27 cellular contexts compared by ENCODE assay signal in the genomic region with DNA sequence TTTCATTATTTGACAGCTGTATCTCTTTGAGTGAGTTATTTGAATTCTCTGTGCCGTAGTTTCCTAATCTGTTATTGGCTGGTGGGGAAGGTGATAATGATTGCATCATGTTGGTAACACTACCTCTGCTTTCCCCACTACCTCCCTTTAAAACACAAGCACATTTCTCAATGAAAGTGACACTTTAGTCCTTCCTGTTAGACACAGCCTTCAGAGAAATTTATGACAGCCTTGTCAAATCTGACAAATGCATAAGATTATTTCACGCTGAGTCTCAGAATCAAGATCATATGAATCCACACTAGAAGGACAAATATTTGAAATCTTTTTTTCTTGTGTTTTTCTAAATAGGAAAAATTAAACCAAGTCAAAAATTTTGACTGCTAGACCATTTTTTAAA.
DNase-seq lines count a peak whose midpoint lies in the region; ATAC-seq, FAIRE-seq and TF ChIP-seq lines count a peak whose summit lies in the region.
"Had no signal": no experiment of that assay in that cellular context is flagged by ENCODE, and none has a peak within 500 bp of the region (broad histone marks: within the 10 kb centered on the region; RNA-seq: fewer than 3 reads in every experiment).

No MANE protein-coding gene starts in this region.

- BruUV-seq in IMR-90 (replicated peaks; lab: Mats Ljungman, UMichigan): no TSS peak

- no peak for FAIRE-seq in H1 (lab: Jason Lieb, UNC)
- FAIRE-seq: A204.1, GM12878, GM12892, GM19239 had no signal

- H2BK5ac ChIP-seq in IMR-90 (ENCODE audit: low read depth, low read length, poor library complexity, severe bottlenecking) (no peak overlapping the region), H1 (ENCODE audit: low read depth, low read length) (no peak overlapping the region)

- H2BK12ac ChIP-seq in H1 (ENCODE audit: low read depth, low read length): no peak overlapping the region

- H4K5ac ChIP-seq in IMR-90 (ENCODE audit: low read depth, low read length) (no peak overlapping the region), H1 (ENCODE audit: insufficient read length, low read depth, low read length) (no peak overlapping the region)

- no peak for TF ChIP-seq CTCF in IMR-90 (conservative IDR thresholded peaks at IDR 0.05; ENCODE audit: low read depth, low read length)
- no peak for TF ChIP-seq CTCF in H1 (IDR thresholded peaks at IDR 0.05; ENCODE audit: control extremely low read depth in 1 of 3, insufficient read depth in 1 of 3, low read depth in 1 of 3, low read length in 3 of 3)
- no peak for TF ChIP-seq CTCF in osteocyte (IDR thresholded peaks at IDR 0.05)

- H3K4me3 ChIP-seq in IMR-90 (ENCODE audit: insufficient read depth, low read depth, low read length) (no peak overlapping the region), H1 (ENCODE audit: extremely low read depth in 1 of 4, insufficient read depth in 2 of 4, low read depth in 3 of 4, low read length in 4 of 4) (no peak overlapping the region)
- H3K4me3 ChIP-seq: BLaER1, GM12878 had no signal

- H3K27ac ChIP-seq in IMR-90 (ENCODE audit: insufficient read depth, low read length): no peak overlapping the region
- H3K27ac ChIP-seq in H1 (ENCODE audit: low read depth, low read length): no peak overlapping the region
- H3K27ac ChIP-seq: BLaER1 had no signal

- H3K23me2 ChIP-seq in H1 (ENCODE audit: low read depth, low read length): no peaks in the 10 kb centered on the region

- no peak overlapping the region for H2AK5ac ChIP-seq in IMR-90 (ENCODE audit: low read depth, low read length)
- no peak overlapping the region for H2AK5ac ChIP-seq in H1 (ENCODE audit: low read depth, low read length)

- DNase-seq in IMR-90: no peak
- DNase-seq in H1 (ENCODE audit: low read depth in 1 of 2, low spot score in 2 of 2): no peak
- DNase-seq in osteocyte (ENCODE audit: extremely low spot score, unreplicated experiment): no peak
- DNase-seq in NCI-H82 treated with DMSO at 0.1 percent for 48 hours (lab: John Stamatoyannopoulos, UW; ENCODE audit: unreplicated experiment): no peak
- DNase-seq: 8988T; ACHN; BE2C; C1 segment of cervical spinal cord; CD4-positive, alpha-beta memory T cell; CD4-positive, CD25-positive, alpha-beta regulatory T cell; CD8-positive, alpha-beta memory T cell; COR-L47; DMS 273 treated with DMSO at 0.1 percent for 48 hours; DMS153; DMS53; DMS79; DND-41; EL; GDM1 had no signal

- H4K20me1 ChIP-seq in IMR-90 (ENCODE audit: insufficient read depth, low read length) (no peaks in the 10 kb centered on the region), H1 (replicated peaks in 1 of 2; ENCODE audit: control insufficient read depth in 1 of 2, insufficient read depth in 2 of 2, low read length in 2 of 2) (no peaks in the 10 kb centered on the region)
- H4K20me1 ChIP-seq: BLaER1 had no signal

- no peak for TF ChIP-seq RAD21 in IMR-90 (IDR thresholded peaks at IDR 0.05; ENCODE audit: low read length)
- no peak for TF ChIP-seq RAD21 in H1 (IDR thresholded peaks at IDR 0.05 in 1 of 2, conservative IDR thresholded peaks at IDR 0.05 in 1 of 2; ENCODE audit: low read depth in 2 of 2, low read length in 2 of 2)

- peak overlapping the region; percentile 69 for H3K27ac Mint-ChIP-seq in osteocyte (ENCODE audit: unreplicated experiment)
- H3K27ac Mint-ChIP-seq: CD14-positive monocyte; CD4-positive, alpha-beta memory T cell; CD4-positive, CD25-positive, alpha-beta regulatory T cell; CD8-positive, alpha-beta memory T cell had no signal

- H3K36me3 ChIP-seq in IMR-90 (ENCODE audit: control insufficient read depth, insufficient read depth, low read length) (no peaks in the 10 kb centered on the region), H1 (ENCODE audit: control insufficient read depth in 2 of 4, insufficient read depth in 4 of 4, low read length in 3 of 4) (no peaks in the 10 kb centered on the region)
- H3K36me3 ChIP-seq: BE2C, BLaER1 had no signal

- H3K79me1 ChIP-seq in IMR-90 (ENCODE audit: low read depth in 1 of 2, low read length in 2 of 2): no peaks in the 10 kb centered on the region
- no peaks in the 10 kb centered on the region for H3K79me1 ChIP-seq in H1 (ENCODE audit: low read depth, low read length)

- peaks cover 3% of the 10 kb centered on the region for H3K9me3 Mint-ChIP-seq in osteocyte (ENCODE audit: unreplicated experiment)

- H4K91ac ChIP-seq in IMR-90 (ENCODE audit: insufficient read depth, low read depth, low read length) (no peak overlapping the region), H1 (replicated peaks; ENCODE audit: insufficient read length, low read length) (no peak overlapping the region)

- dilution Hi-C loops in IMR-90 (cut with HindIII; ENCODE audit: low sequenced_read_pairs, unreplicated experiment): no loop called here

- peaks cover 56% of the 10 kb centered on the region for H3K4me1 Mint-ChIP-seq in osteocyte (ENCODE audit: unreplicated experiment)
- H3K4me1 Mint-ChIP-seq: CD14-positive monocyte; CD4-positive, alpha-beta memory T cell; CD4-positive, CD25-positive, alpha-beta regulatory T cell; CD8-positive, alpha-beta memory T cell had no signal

- H2BK15ac ChIP-seq in IMR-90 (ENCODE audit: low read depth, low read length) (no peak overlapping the region), H1 (ENCODE audit: low read length) (no peak overlapping the region)

- intact Hi-C loops in IMR-90 (cut with micrococcal nuclease): no loop called here

- H3K9me1 ChIP-seq in IMR-90 (ENCODE audit: insufficient read depth, low read length): no peaks in the 10 kb centered on the region

- H3K79me2 ChIP-seq in H1 (ENCODE audit: control insufficient read depth in 1 of 2, insufficient read depth in 2 of 2, low read length in 2 of 2): no peaks in the 10 kb centered on the region

- H2BK20ac ChIP-seq in IMR-90 (ENCODE audit: low read depth, low read length) (no peak overlapping the region), H1 (ENCODE audit: low read length) (no peak overlapping the region)

- CTCF ChIA-PET in IMR-90 (lab: Yijun Ruan, JAX) (no interaction called here), H1 (lab: Charles Lee; ENCODE audit: partially characterized antibody) (no interaction called here)

- in situ Hi-C loops in IMR-90 (cut with MboI; ENCODE audit: low sequenced_read_pairs): no loop called here

- H3K27me3 ChIP-seq in IMR-90 (ENCODE audit: control insufficient read depth, insufficient read depth, low read length) (no peaks in the 10 kb centered on the region), H1 (replicated peaks in 1 of 4; ENCODE audit: control insufficient read depth in 3 of 4, extremely low read depth in 1 of 4, insufficient read depth in 3 of 4, low read length in 3 of 4) (no peaks in the 10 kb centered on the region)
- H3K27me3 ChIP-seq: BE2C, BLaER1 had no signal

- POLR2A ChIA-PET in IMR-90 (lab: Charles Lee; ENCODE audit: unreplicated experiment) (no interaction called here), H1 (lab: Charles Lee; ENCODE audit: partially characterized antibody) (no interaction called here)

- H3K27me3 Mint-ChIP-seq in osteocyte (ENCODE audit: unreplicated experiment): no peaks in the 10 kb centered on the region
- H3K27me3 Mint-ChIP-seq: CD4-positive, alpha-beta memory T cell; CD4-positive, CD25-positive, alpha-beta regulatory T cell; CD8-positive, alpha-beta memory T cell had no signal

- H3K36me3 Mint-ChIP-seq in osteocyte (ENCODE audit: unreplicated experiment): peaks cover 4% of the 10 kb centered on the region
- H3K36me3 Mint-ChIP-seq: CD14-positive monocyte; CD4-positive, alpha-beta memory T cell; CD4-positive, CD25-positive, alpha-beta regulatory T cell; CD8-positive, alpha-beta memory T cell had no signal

- H3K4me3 Mint-ChIP-seq in osteocyte (ENCODE audit: unreplicated experiment): no peak overlapping the region
- H3K4me3 Mint-ChIP-seq: CD14-positive monocyte; CD4-positive, alpha-beta memory T cell; CD4-positive, CD25-positive, alpha-beta regulatory T cell; CD8-positive, alpha-beta memory T cell had no signal

- TF ChIP-seq POLR2A in IMR-90 (IDR thresholded peaks at IDR 0.05; ENCODE audit: low read depth, low read length): no peak
- no peak for TF ChIP-seq POLR2A in H1 (IDR thresholded peaks at IDR 0.05; ENCODE audit: control extremely low read depth in 1 of 2, low read depth in 2 of 2, low read length in 2 of 2)
- TF ChIP-seq POLR2A in GM18505 (IDR thresholded peaks at IDR 0.05; ENCODE audit: borderline replicate concordance, extremely low read depth, insufficient read depth, insufficient read length): no peak

- no peak overlapping the region for H4K8ac ChIP-seq in IMR-90 (ENCODE audit: low read depth in 2 of 2, low read length in 2 of 2)
- H4K8ac ChIP-seq in H1 (ENCODE audit: extremely low read depth, insufficient read depth, low read length): no peak overlapping the region

- H2AFZ ChIP-seq in IMR-90 (replicated peaks; ENCODE audit: low read length, poor library complexity) (no peak overlapping the region), H1 (ENCODE audit: low read length) (no peak overlapping the region)

- H3K56ac ChIP-seq in IMR-90 (ENCODE audit: extremely low read depth, insufficient read depth, low read length) (no peak overlapping the region), H1 (replicated peaks; ENCODE audit: insufficient read length, low read depth, low read length) (no peak overlapping the region)

- H3K4ac ChIP-seq in IMR-90 (ENCODE audit: low read depth, low read length) (no peak overlapping the region), H1 (replicated peaks; ENCODE audit: insufficient read length, low read depth, low read length) (no peak overlapping the region)

- H3K4me2 ChIP-seq in IMR-90 (ENCODE audit: low read depth, low read length) (no peak overlapping the region), H1 (ENCODE audit: insufficient read depth in 1 of 2, low read depth in 2 of 2, low read length in 2 of 2) (no peak overlapping the region)
- H3K4me2 ChIP-seq: BLaER1 had no signal

- no peak overlapping the region for H2BK120ac ChIP-seq in IMR-90 (ENCODE audit: low read depth, low read length)
- H2BK120ac ChIP-seq in H1 (replicated peaks; ENCODE audit: low read depth, low read length): no peak overlapping the region

- H2AK9ac ChIP-seq in IMR-90 (replicated peaks; ENCODE audit: low read depth, low read length, poor library complexity): no peak overlapping the region

- no CpG with 5 or more reads among the region's 2 CpGs for WGBS in IMR-90 (ENCODE audit: extremely low coverage in 2 of 2, insufficient read length in 1 of 2), 2 experiments
- WGBS in H1 (ENCODE audit: extremely low coverage in 1 of 2, insufficient coverage in 1 of 2, insufficient read length in 1 of 2, insufficient replicate concordance in 2 of 2, low coverage in 1 of 2, low lambda C conversion rate in 2 of 2, missing lambda C conversion rate in 1 of 2), 2 experiments: 100% methylated on average over 2 of the region's 2 CpGs; no CpG with 5 or more reads in 1 of the 2 experiments

- H3K4me1 ChIP-seq in IMR-90 (ENCODE audit: control insufficient read depth, insufficient read depth, low read length): no peaks in the 10 kb centered on the region
- H3K4me1 ChIP-seq in H1 (replicated peaks in 1 of 4; ENCODE audit: control insufficient read depth in 3 of 4, insufficient read depth in 4 of 4, low read length in 3 of 4): no peaks in the 10 kb centered on the region
- H3K4me1 ChIP-seq: BE2C, BLaER1 had no signal

- H3K23ac ChIP-seq in IMR-90 (ENCODE audit: low read depth, low read length): no peak overlapping the region
- H3K23ac ChIP-seq in H1 (ENCODE audit: insufficient read length): no peak overlapping the region

- H3K9me3 ChIP-seq in IMR-90 (ENCODE audit: control insufficient read depth, insufficient read depth, low read length) (no peaks in the 10 kb centered on the region), H1 (ENCODE audit: insufficient read depth in 2 of 2, low read depth in 1 of 2, low read length in 1 of 2) (no peaks in the 10 kb centered on the region)
- H3K9me3 ChIP-seq: BE2C, BLaER1 had no signal

- H3K14ac ChIP-seq in IMR-90 (replicated peaks; ENCODE audit: low read depth, low read length): no peak overlapping the region
- no peak overlapping the region for H3K14ac ChIP-seq in H1 (ENCODE audit: insufficient read length)

- H3K18ac ChIP-seq in IMR-90 (ENCODE audit: low read depth, low read length): no peak overlapping the region
- H3K18ac ChIP-seq in H1 (ENCODE audit: extremely low read depth, low read length): no peak overlapping the region

- H3K9ac ChIP-seq in IMR-90 (ENCODE audit: low read depth, low read length): no peak overlapping the region
- no peak overlapping the region for H3K9ac ChIP-seq in H1 (replicated peaks in 1 of 4; ENCODE audit: extremely low read depth in 1 of 4, low read depth in 3 of 4, low read length in 3 of 4)
- H3K9ac ChIP-seq: BLaER1 had no signal

- no peak for ATAC-seq in IMR-90 (ENCODE audit: low read depth)
- no peak for ATAC-seq in HG03095 (IDR thresholded peaks at IDR 0.05; ENCODE audit: unreplicated experiment)
- ATAC-seq in GM18505 (IDR thresholded peaks at IDR 0.05; ENCODE audit: unreplicated experiment): no peak
- ATAC-seq: GM12878 had no signal

- no peak for TF ChIP-seq EP300 in H1 (IDR thresholded peaks at IDR 0.05; ENCODE audit: borderline replicate concordance in 1 of 2, low read depth in 2 of 2, low read length in 2 of 2)
